ENCODE assay signal across 26 cellular contexts in the genomic region with DNA sequence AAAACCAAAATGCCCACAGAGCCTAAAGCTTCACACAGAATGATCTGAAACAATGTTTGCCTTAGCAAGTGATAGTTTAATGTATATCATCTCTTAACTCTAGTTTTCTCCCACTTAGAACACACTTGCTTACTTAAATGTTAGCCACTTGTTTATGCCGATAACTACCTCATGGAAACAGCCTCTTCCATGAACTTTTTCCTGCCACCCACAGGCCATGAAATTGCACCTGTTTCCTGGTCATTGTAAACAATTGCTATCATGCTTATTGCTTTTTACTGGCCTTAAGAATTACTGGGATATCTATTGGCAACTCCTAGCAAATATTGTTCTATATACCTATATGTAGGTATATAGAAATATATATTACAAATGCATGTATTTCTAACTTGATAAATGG.
"Had no signal": no experiment of that assay in that cellular context is flagged by ENCODE, and none has a peak within 500 bp of the region (broad histone marks: within the 10 kb centered on the region; RNA-seq: fewer than 3 reads in every experiment).

No MANE protein-coding gene starts in this region.

- H3K4me1 ChIP-seq: colonic mucosa, gastrocnemius medialis, heart left ventricle, left lung, prostate gland, spleen, suprapubic skin, transverse colon, upper lobe of right lung, uterus had no signal

- H3K4me3 ChIP-seq: colonic mucosa, gastrocnemius medialis, heart left ventricle, hepatocyte, left lung, prostate gland, sigmoid colon, spleen, suprapubic skin, transverse colon, upper lobe of right lung, uterus had no signal

- H3K36me3 ChIP-seq: colonic mucosa, gastrocnemius medialis, heart left ventricle, left lung, prostate gland, sigmoid colon, spleen, suprapubic skin, transverse colon, upper lobe of right lung, uterus had no signal

- H3K9me3 ChIP-seq: colonic mucosa, prostate gland, sigmoid colon, suprapubic skin, uterus had no signal

- H3K4me3 Mint-ChIP-seq: dendritic cell treated with granulocyte-macrophage colony-stimulating factor and Interleukin-4, amounts not matched to agents 40 ng/mL and 50 ng/mL, for 4 days; effector memory CD8-positive, alpha-beta T cell; naive thymus-derived CD8-positive, alpha-beta T cell; nephron progenitor cell; stimulated activated naive CD8-positive, alpha-beta T cell treated with anti-CD3 and anti-CD28 coated beads, Interleukin-15, amount 100 ng/mL, for 72 hours had no signal

- H3K27ac Mint-ChIP-seq: dendritic cell treated with granulocyte-macrophage colony-stimulating factor and Interleukin-4, amounts not matched to agents 40 ng/mL and 50 ng/mL, for 4 days; effector memory CD8-positive, alpha-beta T cell; naive thymus-derived CD8-positive, alpha-beta T cell; nephron progenitor cell; stimulated activated naive CD8-positive, alpha-beta T cell treated with anti-CD3 and anti-CD28 coated beads, Interleukin-15, amount 100 ng/mL, for 72 hours had no signal

- H3K27ac ChIP-seq: colonic mucosa, epithelial cell of prostate, gastrocnemius medialis, heart left ventricle, hepatocyte, left lung, prostate gland, sigmoid colon, spleen, suprapubic skin, transverse colon, upper lobe of right lung, uterus had no signal

- H3K27me3 Mint-ChIP-seq: dendritic cell treated with granulocyte-macrophage colony-stimulating factor and Interleukin-4, amounts not matched to agents 40 ng/mL and 50 ng/mL, for 4 days; effector memory CD8-positive, alpha-beta T cell; naive thymus-derived CD8-positive, alpha-beta T cell; stimulated activated naive CD8-positive, alpha-beta T cell treated with anti-CD3 and anti-CD28 coated beads, Interleukin-15, amount 100 ng/mL, for 72 hours had no signal

- DNase-seq: colonic mucosa; effector memory CD8-positive, alpha-beta T cell; foreskin fibroblast; gastrocnemius medialis; heart left ventricle; left cardiac atrium; left lung; mammary epithelial cell; mesendoderm; midbrain; naive thymus-derived CD8-positive, alpha-beta T cell; nephron progenitor cell; nucleus accumbens; right cardiac atrium; sigmoid colon; spleen; stimulated activated naive CD4-positive, alpha-beta T cell; stimulated activated naive CD8-positive, alpha-beta T cell treated with anti-CD3 and anti-CD28 coated beads, Interleukin-15, amount 100 ng/mL, for 72 hours; transverse colon; upper lobe of right lung; uterus had no signal

- H3K27me3 ChIP-seq: colonic mucosa, gastrocnemius medialis, heart left ventricle, hepatocyte, left lung, sigmoid colon, spleen, suprapubic skin, transverse colon, upper lobe of right lung, uterus had no signal

- H3K4me1 Mint-ChIP-seq: naive thymus-derived CD8-positive, alpha-beta T cell; stimulated activated naive CD8-positive, alpha-beta T cell treated with anti-CD3 and anti-CD28 coated beads, Interleukin-15, amount 100 ng/mL, for 72 hours had no signal

- H3K36me3 Mint-ChIP-seq: naive thymus-derived CD8-positive, alpha-beta T cell had no signal
